Comparison of ENCODE assay signal across 24 cellular contexts in genomic region chr20:24185801-24186200, GRCh38.
"Had no signal": no experiment of that assay in that cellular context is flagged by ENCODE, and none has a peak within 500 bp of the region (broad histone marks: within the 10 kb centered on the region; RNA-seq: fewer than 3 reads in every experiment).

No MANE protein-coding gene starts in this region.

- H3K9ac ChIP-seq: parathyroid adenoma had no signal

- FAIRE-seq: keratinocyte had no signal

- DNase-seq: colonic mucosa; effector CD8-positive, alpha-beta T cell; endodermal cell; foreskin fibroblast; gastrocnemius medialis; head of caudate nucleus; natural killer cell; retina; right lobe of liver; stimulated activated CD4-positive, alpha-beta T cell treated with anti-CD3 and anti-CD28 coated beads, Interleukin-2, amount 100 ng/mL, for 24 hours; stimulated activated CD4-positive, alpha-beta T cell treated with anti-CD3 and anti-CD28 coated beads, Interleukin-4, amount 100 ng/mL, for 24 hours; stimulated activated naive CD4-positive, alpha-beta T cell treated with Interleukin-2 at 50 U/mL for 16 hours; stomach; thyroid gland; trophoblast cell had no signal

- H3K27ac ChIP-seq: colonic mucosa, epithelial cell of prostate, gastrocnemius medialis, neutrophil, parathyroid adenoma, prostate gland, right lobe of liver, stomach, thyroid gland, vagina had no signal

- H3K4me1 ChIP-seq: colonic mucosa, gastrocnemius medialis, parathyroid adenoma, prostate gland, stomach, thyroid gland, vagina had no signal

- H2AFZ ChIP-seq: parathyroid adenoma had no signal

- H3K79me2 ChIP-seq: parathyroid adenoma had no signal

- H3K27me3 ChIP-seq: colonic mucosa, gastrocnemius medialis, right lobe of liver, stomach, thyroid gland, vagina had no signal

- H3K36me3 ChIP-seq: colonic mucosa, gastrocnemius medialis, neutrophil, prostate gland, right lobe of liver, stomach, thyroid gland, vagina had no signal

- ATAC-seq: esophagus mucosa; gastrocnemius medialis; natural killer cell; right lobe of liver; stimulated activated effector memory CD8-positive, alpha-beta T cell treated with anti-CD3 and anti-CD28 coated beads, Interleukin-12 subunit alpha, Interleukin-12 subunit beta, amount 100 ng/mL, for 72 hours had no signal

- H3K9me3 ChIP-seq: colonic mucosa, gastrocnemius medialis, neutrophil, prostate gland, thyroid gland had no signal

- H3K4me3 ChIP-seq: colonic mucosa, gastrocnemius medialis, lung, prostate gland, right lobe of liver, stomach, thyroid gland, vagina had no signal
